ENCODE assay signal across 8 cellular contexts in genomic region chr2:3738454-3738853, GRCh38. TPM values are rescaled to one million over a fixed set of nuclear protein-coding genes. Genes with fewer than 3 reads are reported as not detected.
DNase-seq lines count a peak whose midpoint lies in the region; ATAC-seq and TF ChIP-seq lines count a peak whose summit lies in the region.

No MANE protein-coding gene starts in this region.

- H3K9me2 ChIP-seq in Loucy (replicated peaks; ENCODE audit: low read depth, low read length), result no peaks in the 10 kb centered on the region

- no peak overlapping the region for H3K4me2 ChIP-seq in Loucy (ENCODE audit: low read depth, low read length, poor library complexity, severe bottlenecking)

- in situ Hi-C loops in T47D (cut with HindIII; ENCODE audit: low pct_unique_long_range_greater_than_20kb, low sequenced_read_pairs), result no loop called here

- H3F3A ChIP-seq in Loucy (ENCODE audit: low read depth), result no peaks in the 10 kb centered on the region

- ATAC-seq in activated naive CD8-positive, alpha-beta T cell treated with anti-CD3 and anti-CD28 coated beads, Interleukin-2, amount 50 U/mL, for 24 hours, result no peak
- ATAC-seq in left lung, result no peak

- no peaks in the 10 kb centered on the region for H4K20me1 ChIP-seq in Loucy (ENCODE audit: insufficient read depth, low read length, poor library complexity, severe bottlenecking)

- H3K79me2 ChIP-seq in Loucy (ENCODE audit: insufficient read depth, low read length), result no peaks in the 10 kb centered on the region

- H3K27ac Mint-ChIP-seq in activated naive CD8-positive, alpha-beta T cell treated with anti-CD3 and anti-CD28 coated beads, Interleukin-2, amount 50 U/mL, for 24 hours, result no peak overlapping the region
- no peak overlapping the region for H3K27ac Mint-ChIP-seq in CD14-positive monocyte

- H3K4me3 ChIP-seq in breast epithelium (no peak overlapping the region), Loucy (ENCODE audit: low read length, poor library complexity, severe bottlenecking) (no peak overlapping the region), skeletal muscle cell (ENCODE audit: low read depth, low read length) (no peak overlapping the region), left lung (no peak overlapping the region)

- H3K4me1 ChIP-seq in breast epithelium (no peaks in the 10 kb centered on the region), Loucy (ENCODE audit: insufficient read depth, low read length, poor library complexity, severe bottlenecking) (no peaks in the 10 kb centered on the region), left lung (no peaks in the 10 kb centered on the region)

- DNase-seq in T47D (ENCODE audit: low read depth in 1 of 2, low spot score in 1 of 2), result peak; percentile 9 to 58
- no peak for DNase-seq in breast epithelium (ENCODE audit: low spot score in 2 of 2)
- DNase-seq in activated naive CD8-positive, alpha-beta T cell treated with anti-CD3 and anti-CD28 coated beads, Interleukin-2, amount 50 U/mL, for 24 hours, result peak; percentile 10
- peak; percentile 6 for DNase-seq in skeletal muscle cell (ENCODE audit: low read depth)
- DNase-seq in cerebellar nuclear complex (lab: John Stamatoyannopoulos, UW), result no peak
- DNase-seq in CD14-positive monocyte (ENCODE audit: low spot score), result no peak
- no peak for DNase-seq in left lung

- TF ChIP-seq POLR2A in breast epithelium (IDR thresholded peaks at IDR 0.05), result no peak

- peaks cover 6% of the 10 kb centered on the region for H3K27me3 Mint-ChIP-seq in activated naive CD8-positive, alpha-beta T cell treated with anti-CD3 and anti-CD28 coated beads, Interleukin-2, amount 50 U/mL, for 24 hours
- peaks cover 0 to 5% (median 1%) of the 10 kb centered on the region in 3 donors for H3K27me3 Mint-ChIP-seq in CD14-positive monocyte (ENCODE audit: low read depth in 3 of 3)

- H3K27me3 ChIP-seq in breast epithelium (no peaks in the 10 kb centered on the region), Loucy (ENCODE audit: insufficient read depth, low read length, poor library complexity, severe bottlenecking) (no peaks in the 10 kb centered on the region), left lung (no peaks in the 10 kb centered on the region)

- no peak overlapping the region for H3K4me3 Mint-ChIP-seq in activated naive CD8-positive, alpha-beta T cell treated with anti-CD3 and anti-CD28 coated beads, Interleukin-2, amount 50 U/mL, for 24 hours
- H3K4me3 Mint-ChIP-seq in CD14-positive monocyte, result no peak overlapping the region

- H3K9ac ChIP-seq in Loucy (ENCODE audit: low read depth, low read length, poor library complexity, severe bottlenecking), result no peak overlapping the region

- H3K9me3 Mint-ChIP-seq in activated naive CD8-positive, alpha-beta T cell treated with anti-CD3 and anti-CD28 coated beads, Interleukin-2, amount 50 U/mL, for 24 hours, result no peaks in the 10 kb centered on the region
- no peaks in the 10 kb centered on the region for H3K9me3 Mint-ChIP-seq in CD14-positive monocyte

- H3K9me3 ChIP-seq in breast epithelium (no peaks in the 10 kb centered on the region), Loucy (ENCODE audit: insufficient read depth, low read depth, low read length) (no peaks in the 10 kb centered on the region), left lung (no peaks in the 10 kb centered on the region)

- H3K36me3 Mint-ChIP-seq in activated naive CD8-positive, alpha-beta T cell treated with anti-CD3 and anti-CD28 coated beads, Interleukin-2, amount 50 U/mL, for 24 hours (ENCODE audit: low read depth), result no peaks in the 10 kb centered on the region
- no peaks in the 10 kb centered on the region for H3K36me3 Mint-ChIP-seq in CD14-positive monocyte

- no peaks in the 10 kb centered on the region for H3K4me1 Mint-ChIP-seq in activated naive CD8-positive, alpha-beta T cell treated with anti-CD3 and anti-CD28 coated beads, Interleukin-2, amount 50 U/mL, for 24 hours
- H3K4me1 Mint-ChIP-seq in CD14-positive monocyte, result no peaks in the 10 kb centered on the region

- intact Hi-C loops in breast epithelium (cut with DNase I; ENCODE audit: low total_unique reads), result no loop called here
- intact Hi-C loops in CD14-positive monocyte (cut with micrococcal nuclease), result no loop called here
- intact Hi-C loops in left lung (cut with DNase I), result no loop called here

- no peaks in the 10 kb centered on the region for H3K36me3 ChIP-seq in breast epithelium
- no peaks in the 10 kb centered on the region for H3K36me3 ChIP-seq in Loucy (ENCODE audit: insufficient read depth, low read length)
- no peaks in the 10 kb centered on the region for H3K36me3 ChIP-seq in left lung

- TF ChIP-seq CTCF in breast epithelium (IDR thresholded peaks at IDR 0.05) (no peak), Loucy (conservative IDR thresholded peaks at IDR 0.05; ENCODE audit: low read length) (peak; percentile 52), CD14-positive monocyte (IDR thresholded peaks at IDR 0.05) (no peak), left lung (IDR thresholded peaks at IDR 0.05) (no peak)

- H3K27ac ChIP-seq in breast epithelium, result no peak overlapping the region
- no peak overlapping the region for H3K27ac ChIP-seq in left lung

- H2AFZ ChIP-seq in Loucy (ENCODE audit: low read length), result no peak overlapping the region

RNA-seq across cellular contexts. Expression of gene DCDC2C, which starts 35.1 kb away (rescaled TPM):
- total RNA-seq in breast epithelium (under 1 TPM; 0.33 to 0.59 (median 0.48) TPM), left lung (not detected)
- not detected for polyA plus RNA-seq in CD14-positive monocyte

Comparison
In these comparisons a context has a peak if more than half of its experiments do, and no peak if none do; other contexts are left out.
1. DNase-seq: peak in T47D (2 of 2), activated naive CD8-positive, alpha-beta T cell treated with anti-CD3 and anti-CD28 coated beads, Interleukin-2, amount 50 U/mL, for 24 hours (single experiment) and skeletal muscle cell (single experiment); none in breast epithelium (0 of 2), cerebellar nuclear complex (0 of 2), CD14-positive monocyte (single experiment) and left lung (0 of 2).